ENCODE assay signal across 11 cellular contexts in the genomic region with DNA sequence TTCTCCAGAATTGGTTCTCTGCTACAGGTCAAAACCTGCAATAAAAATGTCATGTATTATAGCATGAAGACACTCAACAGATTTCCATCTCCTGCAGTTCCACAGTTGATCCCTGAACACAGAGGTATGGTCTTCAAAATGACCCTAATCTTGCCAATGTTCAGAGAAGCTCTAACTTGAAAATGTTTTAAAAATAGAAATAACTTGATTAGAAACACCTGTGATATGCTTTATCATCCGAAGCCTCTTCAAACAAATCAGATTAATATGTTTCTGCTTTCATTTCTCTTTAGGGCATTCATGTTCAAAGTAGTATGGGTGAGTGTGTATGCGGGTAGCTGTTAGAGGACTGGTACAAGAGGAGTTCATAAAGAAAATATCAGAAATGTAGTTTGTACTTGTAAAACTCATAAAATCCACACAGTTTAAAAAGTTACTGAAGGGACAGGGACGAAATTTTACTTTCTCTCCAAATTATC.
DNase-seq lines count a peak whose midpoint lies in the region; ATAC-seq and TF ChIP-seq lines count a peak whose summit lies in the region.
"Had no signal": no experiment of that assay in that cellular context is flagged by ENCODE, and none has a peak within 500 bp of the region (broad histone marks: within the 10 kb centered on the region; RNA-seq: fewer than 3 reads in every experiment).

No MANE protein-coding gene starts in this region.

- peaks cover 100% of the 10 kb centered on the region for H3K79me2 ChIP-seq in DOHH2 (ENCODE audit: control insufficient read depth, low read length)

- peaks cover 35% of the 10 kb centered on the region for H3F3A ChIP-seq in DOHH2 (ENCODE audit: control insufficient read depth, insufficient read depth)

- peak; percentile 56 for DNase-seq in myocyte (ENCODE audit: low read depth)
- DNase-seq in putamen (ENCODE audit: low spot score) = no peak
- no peak for DNase-seq in NK-92 treated with Interleukin-12 subunit alpha and Interleukin-12 subunit beta, amount 100 ng/mL, for 24 hours (lab: John Stamatoyannopoulos, UW)
- DNase-seq in medulla oblongata (ENCODE audit: extremely low spot score) = no peak
- DNase-seq in effector memory CD4-positive, alpha-beta T cell = no peak
- DNase-seq: H7; stimulated activated naive CD8-positive, alpha-beta T cell treated with anti-CD3 and anti-CD28 coated beads, Interleukin-15, amount 100 ng/mL, for 72 hours had no signal

- H3K27ac Mint-ChIP-seq in activated T-helper 17 cell treated with anti-CD3 and anti-CD28 coated beads, Interleukin-2, amount 50 U/mL, for 72 hours = no peak overlapping the region
- H3K27ac Mint-ChIP-seq: stimulated activated naive CD8-positive, alpha-beta T cell treated with anti-CD3 and anti-CD28 coated beads, Interleukin-15, amount 100 ng/mL, for 72 hours had no signal

- H3K4me2 ChIP-seq in DOHH2 (ENCODE audit: low read length) = peak overlapping the region; percentile 89

- H3K9me3 Mint-ChIP-seq in activated T-helper 17 cell treated with anti-CD3 and anti-CD28 coated beads, Interleukin-2, amount 50 U/mL, for 72 hours = no peaks in the 10 kb centered on the region
- H3K9me3 Mint-ChIP-seq: stimulated activated naive CD8-positive, alpha-beta T cell treated with anti-CD3 and anti-CD28 coated beads, Interleukin-15, amount 100 ng/mL, for 72 hours had no signal

- no peaks in the 10 kb centered on the region for H3K9me2 ChIP-seq in DOHH2 (replicated peaks; ENCODE audit: control insufficient read depth, low read length)

- H3K9me3 ChIP-seq in DOHH2 (ENCODE audit: control insufficient read depth, insufficient read depth, low read length) = no peaks in the 10 kb centered on the region
- H3K9me3 ChIP-seq in effector memory CD4-positive, alpha-beta T cell (ENCODE audit: control insufficient read depth, low read length) = no peaks in the 10 kb centered on the region
- H3K9me3 ChIP-seq: right atrium auricular region had no signal

- H3K4me3 ChIP-seq in DOHH2 (ENCODE audit: low read length) = peak overlapping the region; percentile 76
- H3K4me3 ChIP-seq in effector memory CD4-positive, alpha-beta T cell (ENCODE audit: insufficient read depth, low read depth, low read length, poor library complexity, severe bottlenecking) = no peak overlapping the region
- H3K4me3 ChIP-seq: right atrium auricular region had no signal

- peak; percentile 34 for ATAC-seq in HG03432 (IDR thresholded peaks at IDR 0.05; ENCODE audit: unreplicated experiment)
- ATAC-seq in activated T-helper 17 cell treated with anti-CD3 and anti-CD28 coated beads, Interleukin-2, amount 50 U/mL, for 72 hours (replicated peaks) = no peak

- H3K27me3 Mint-ChIP-seq in activated T-helper 17 cell treated with anti-CD3 and anti-CD28 coated beads, Interleukin-2, amount 50 U/mL, for 72 hours = peaks cover 3% of the 10 kb centered on the region

- peaks cover 67% of the 10 kb centered on the region for H3K4me1 ChIP-seq in DOHH2 (ENCODE audit: control insufficient read depth, low read length)
- H3K4me1 ChIP-seq in effector memory CD4-positive, alpha-beta T cell (ENCODE audit: control insufficient read depth, insufficient read depth, low read length, poor library complexity, severe bottlenecking) = no peaks in the 10 kb centered on the region

- peak overlapping the region; percentile 48 for H3K4me3 Mint-ChIP-seq in activated T-helper 17 cell treated with anti-CD3 and anti-CD28 coated beads, Interleukin-2, amount 50 U/mL, for 72 hours

- peaks cover 6% of the 10 kb centered on the region for H3K4me1 Mint-ChIP-seq in activated T-helper 17 cell treated with anti-CD3 and anti-CD28 coated beads, Interleukin-2, amount 50 U/mL, for 72 hours

- H3K27me3 ChIP-seq in DOHH2 (ENCODE audit: control insufficient read depth, low read length) = no peaks in the 10 kb centered on the region
- peaks cover 2% of the 10 kb centered on the region for H3K27me3 ChIP-seq in effector memory CD4-positive, alpha-beta T cell (replicated peaks; ENCODE audit: control insufficient read depth, insufficient read depth, low read length, poor library complexity, severe bottlenecking)
- H3K27me3 ChIP-seq: right atrium auricular region had no signal

- peaks cover 94% of the 10 kb centered on the region for H3K36me3 ChIP-seq in DOHH2 (ENCODE audit: control insufficient read depth, low read length)
- H3K36me3 ChIP-seq in effector memory CD4-positive, alpha-beta T cell (ENCODE audit: control insufficient read depth, insufficient read depth, low read length) = no peaks in the 10 kb centered on the region
- H3K36me3 ChIP-seq: right atrium auricular region had no signal

- peaks cover 39% of the 10 kb centered on the region for H4K20me1 ChIP-seq in DOHH2 (ENCODE audit: control insufficient read depth, insufficient read depth, low read depth, low read length)

- no peak for TF ChIP-seq CTCF in DOHH2 (IDR thresholded peaks at IDR 0.05; ENCODE audit: low read depth, low read length, poor library complexity, severe bottlenecking)

- H3K27ac ChIP-seq in DOHH2 (ENCODE audit: low read depth, low read length) = peak overlapping the region; percentile 65
- H3K27ac ChIP-seq in effector memory CD4-positive, alpha-beta T cell (ENCODE audit: insufficient read depth, low read length, poor library complexity, severe bottlenecking) = no peak overlapping the region
- H3K27ac ChIP-seq: right atrium auricular region had no signal

- H3K36me3 Mint-ChIP-seq in activated T-helper 17 cell treated with anti-CD3 and anti-CD28 coated beads, Interleukin-2, amount 50 U/mL, for 72 hours (ENCODE audit: low read depth) = peaks cover 77% of the 10 kb centered on the region
